8 cellular contexts compared by ENCODE assay signal in genomic region chr17:8382052-8382879, GRCh38. TPM values are rescaled to one million over a fixed set of nuclear protein-coding genes. Genes with fewer than 3 reads are reported as not detected.
DNase-seq lines count a peak whose midpoint lies in the region; ATAC-seq, FAIRE-seq and TF ChIP-seq lines count a peak whose summit lies in the region.

No MANE protein-coding gene starts in this region.

- H3K9ac ChIP-seq in PC-3 (ENCODE audit: low read length) (peak overlapping the region; percentile 98), parathyroid adenoma (peak overlapping the region; percentile 9)

- FAIRE-seq in GM12892 (lab: Jason Lieb, UNC) = peak; percentile 36

- peak overlapping the region; percentile 55 for H2AFZ ChIP-seq in PC-3 (ENCODE audit: low read length)
- H2AFZ ChIP-seq in parathyroid adenoma = peak overlapping the region; percentile 88

- no peaks in the 10 kb centered on the region for H3K27me3 ChIP-seq in PC-3 (ENCODE audit: low read length)
- no peaks in the 10 kb centered on the region for H3K27me3 ChIP-seq in parathyroid adenoma (ENCODE audit: control insufficient read depth, insufficient read depth, low read length)

- peaks cover 2% of the 10 kb centered on the region for H3F3A ChIP-seq in PC-3 (ENCODE audit: low read length, unreplicated experiment)

- H4K20me1 ChIP-seq in PC-3 (ENCODE audit: low read length) = peaks cover 23% of the 10 kb centered on the region

- H3K9me3 ChIP-seq in PC-3 (ENCODE audit: low read length) = no peaks in the 10 kb centered on the region
- H3K9me3 ChIP-seq in parathyroid adenoma (ENCODE audit: control insufficient read depth, low read length) = no peaks in the 10 kb centered on the region

- intact Hi-C loops in PC-3 (cut with micrococcal nuclease) = no loop called here

- peaks cover 47% of the 10 kb centered on the region for H3K79me2 ChIP-seq in PC-3 (ENCODE audit: low read length)
- peaks cover 10% of the 10 kb centered on the region for H3K79me2 ChIP-seq in parathyroid adenoma

- BruUV-seq in PC-3 (replicated peaks; lab: Mats Ljungman, UMichigan) = TSS peak; percentile 74

- no peaks in the 10 kb centered on the region for H3K9me2 ChIP-seq in PC-3 (replicated peaks; ENCODE audit: low read length)

- POLR2A ChIA-PET in PC-3 (lab: Charles Lee; ENCODE audit: unreplicated experiment) = interaction anchor here (0.7 kb wide), 1 partner anchor 87 kb away, joined by 4 read pairs; no protein-coding TSS in a partner anchor

- TF ChIP-seq CTCF in PC-3 (conservative IDR thresholded peaks at IDR 0.05; ENCODE audit: low read depth, low read length) (no peak), parathyroid adenoma (IDR thresholded peaks at IDR 0.05) (no peak)

- H3K27ac ChIP-seq in PC-3 (ENCODE audit: low read length) (peak overlapping the region; percentile 39), parathyroid adenoma (peak overlapping the region; percentile 72)

- peak overlapping the region; percentile 96 for H3K4me3 ChIP-seq in PC-3 (ENCODE audit: low read length)
- peak overlapping the region; percentile 86 for H3K4me3 ChIP-seq in parathyroid adenoma (ENCODE audit: low read depth, low read length)

- TF ChIP-seq POLR2A in GM12892 (IDR thresholded peaks at IDR 0.05; ENCODE audit: low read depth, low read length) = 0 out of 2 replicates have a peak, but pooled peaks have one; percentile 31
- no peak for TF ChIP-seq POLR2A in erythroblast (IDR thresholded peaks at IDR 0.05; ENCODE audit: low read length)

- H3K4me1 ChIP-seq in PC-3 (ENCODE audit: insufficient read depth, low read length) = peaks cover 27% of the 10 kb centered on the region
- peaks cover 15% of the 10 kb centered on the region for H3K4me1 ChIP-seq in parathyroid adenoma

- ATAC-seq in PC-3 (no peak), HG02623 (IDR thresholded peaks at IDR 0.05; ENCODE audit: unreplicated experiment) (no peak), GM18498 (IDR thresholded peaks at IDR 0.05; ENCODE audit: unreplicated experiment) (no peak)

- H3K4me2 ChIP-seq in PC-3 (ENCODE audit: low read length) = peak overlapping the region; percentile 99
- H3K4me2 ChIP-seq in parathyroid adenoma (ENCODE audit: low read length) = peak overlapping the region; percentile 89

- peaks cover 42% of the 10 kb centered on the region for H3K36me3 ChIP-seq in PC-3 (ENCODE audit: low read depth, low read length)
- no peaks in the 10 kb centered on the region for H3K36me3 ChIP-seq in parathyroid adenoma (ENCODE audit: control insufficient read depth, insufficient read depth, low read length)

- DNase-seq in GM12892 (ENCODE audit: insufficient read length) (no peak), PC-3 (peak; percentile 4), erythroblast (lab: John Stamatoyannopoulos, UW) (peak; percentile 62 to 67), retina (no peak), DMS153 treated with DMSO at 0.1 percent for 48 hours (lab: John Stamatoyannopoulos, UW; ENCODE audit: unreplicated experiment) (no peak)

- CTCF ChIA-PET in PC-3 (lab: Charles Lee) = no interaction called here

RNA-seq across cellular contexts. Expression of gene RPL26, which starts 0.7 kb away (rescaled TPM):
- polyA plus RNA-seq in GM12892 (2012; ENCODE audit: missing spikeins) = 8,529 TPM
- total RNA-seq in PC-3 (2014; rRNA removed) = 1,030 and 1,369 TPM in 2 replicates

RNA-seq across cellular contexts. Expression of gene RNF222, which starts 15.4 kb away (rescaled TPM):
- polyA plus RNA-seq in GM12892 (2012; ENCODE audit: missing spikeins) = not detected
- total RNA-seq in PC-3 (2014; rRNA removed) = 0.07 TPM in 1 of 2 replicates, not detected in the other

RNA-seq across cellular contexts. Expression of gene ODF4, which starts 42.6 kb away (rescaled TPM):
- polyA plus RNA-seq in GM12892 (2012; ENCODE audit: missing spikeins) = not detected
- total RNA-seq in PC-3 (2014; rRNA removed) = not detected in 2 replicates

RNA-seq across cellular contexts. Expression of gene NDEL1, which starts 53.4 kb away (rescaled TPM):
- 19.6 TPM for polyA plus RNA-seq in GM12892 (2012; ENCODE audit: missing spikeins)
- total RNA-seq in PC-3 (2014; rRNA removed) = 32.7 and 46.7 TPM in 2 replicates

Comparison
In these comparisons a context has a peak if more than half of its experiments do, and no peak if none do; other contexts are left out.
1. DNase-seq: peak in PC-3 (single experiment) and erythroblast (2 of 2); none in GM12892 (single experiment), retina (single experiment) and DMS153 treated with DMSO at 0.1 percent for 48 hours (single experiment).